8 cellular contexts compared by ENCODE assay signal in the genomic region with DNA sequence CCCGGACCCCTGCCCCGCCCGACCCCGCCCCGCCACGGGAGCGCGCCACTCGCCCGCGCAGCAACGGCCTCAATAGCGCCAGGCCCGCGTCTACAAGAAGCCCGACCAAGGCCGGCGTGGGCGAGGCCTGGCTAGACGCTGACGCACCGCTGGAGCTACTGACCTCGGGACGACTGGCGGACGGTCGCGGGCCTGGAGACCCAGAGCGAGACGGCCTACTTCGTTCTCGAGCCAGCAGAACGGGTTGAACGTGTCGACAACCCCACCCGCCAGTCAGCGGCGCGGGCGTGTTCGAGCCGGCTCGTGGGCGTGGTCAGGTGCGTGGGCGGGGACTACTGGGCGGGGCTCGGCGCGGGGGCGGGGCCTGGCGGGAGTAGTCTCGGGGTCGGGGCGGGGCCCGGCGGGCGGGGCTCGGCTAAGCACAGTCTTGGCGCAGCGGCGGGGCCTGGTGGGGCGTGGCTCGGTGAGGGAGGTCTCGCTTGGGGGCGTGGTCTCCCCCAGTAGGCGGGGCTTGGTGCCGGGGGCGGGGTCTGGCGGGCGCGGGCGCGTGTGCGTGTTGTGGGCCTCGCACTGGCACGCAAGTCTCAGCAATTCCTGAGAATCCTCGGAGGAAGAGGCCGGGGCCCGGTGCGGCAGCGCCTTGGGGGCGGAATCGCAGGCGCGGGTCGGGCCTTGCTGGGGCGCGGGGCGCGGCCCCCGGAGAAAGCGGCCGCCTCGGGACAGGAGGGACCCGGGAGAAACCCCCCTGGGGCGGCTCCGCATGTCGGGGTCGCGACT. TPM values are rescaled to one million over a fixed set of nuclear protein-coding genes. Genes with fewer than 3 reads are reported as not detected.
DNase-seq lines count a peak whose midpoint lies in the region; ATAC-seq and TF ChIP-seq lines count a peak whose summit lies in the region.

A gene (minus strand): TSS at position 293 of the 777 bp plus-strand sequence. CDS start 5,080 bp downstream, outside the sequence.

- H3K9ac ChIP-seq in PC-3 (ENCODE audit: low read length) (peak within 1 kb of the TSS; percentile 100), muscle layer of colon (ENCODE audit: low read length) (peak within 1 kb of the TSS; percentile 84)

- H3K4me3 ChIP-seq in Jurkat, Clone E6-1 (ENCODE audit: low read length), result peak within 1 kb of the TSS; percentile 93
- H3K4me3 ChIP-seq in PC-3 (ENCODE audit: low read length) (peak within 1 kb of the TSS; percentile 88), muscle layer of colon (ENCODE audit: low read depth in 1 of 2, low read length in 2 of 2) (peak within 1 kb of the TSS; percentile 86 to 96)

- peaks cover 43% of the 10 kb centered on the region for H3K79me2 ChIP-seq in PC-3 (ENCODE audit: low read length)

- DNase-seq in DMS 273 treated with DMSO at 0.1 percent for 48 hours (lab: John Stamatoyannopoulos, UW) (peak; percentile 59), PC-3 (peak; percentile 90), erythroblast (lab: John Stamatoyannopoulos, UW) (peak; percentile 97 to 99)
- DNase-seq in Jurkat, Clone E6-1 (ENCODE audit: low read depth, low spot score), result peak; percentile 75
- peak; percentile 100 for DNase-seq in activated T-cell treated with anti-CD3 and anti-CD28 coated beads, Interleukin-2, amount 50 U/mL, for 24 hours
- peak; percentile 98 to 99 for DNase-seq in stimulated activated CD8-positive, alpha-beta memory T cell treated with anti-CD3 and anti-CD28 coated beads, Interleukin-7, amount 100 ng/mL, for 1 hour (ENCODE audit: low read depth in 2 of 2)

- H3K4me1 ChIP-seq in PC-3 (ENCODE audit: insufficient read depth, low read length) (peaks cover 12% of the 10 kb centered on the region), muscle layer of colon (ENCODE audit: insufficient read depth, low read length) (peaks cover 26% of the 10 kb centered on the region)

- CTCF ChIA-PET in PC-3 (lab: Charles Lee), result interaction anchor here (1.0 kb wide), 1 partner anchor 12 kb away, joined by 3 read pairs; no protein-coding TSS in a partner anchor

- POLR2A ChIA-PET in PC-3 (lab: Charles Lee; ENCODE audit: unreplicated experiment), result interaction anchor here (0.6 to 0.9 kb wide), 4 partner anchors 14 to 300 kb away, joined by 3 to 8 read pairs (median 3); a partner anchor contains a TSS

- no peak for TF ChIP-seq CTCF in PC-3 (conservative IDR thresholded peaks at IDR 0.05; ENCODE audit: low read depth, low read length)

- H3K9me3 ChIP-seq in PC-3 (ENCODE audit: low read length), result no peaks in the 10 kb centered on the region
- H3K9me3 ChIP-seq in muscle layer of colon (ENCODE audit: low read length), result no peaks in the 10 kb centered on the region

- H3K4me3 Mint-ChIP-seq in activated T-cell treated with anti-CD3 and anti-CD28 coated beads, Interleukin-2, amount 50 U/mL, for 24 hours, result peak within 1 kb of the TSS; percentile 98

- H3K27me3 Mint-ChIP-seq in activated T-cell treated with anti-CD3 and anti-CD28 coated beads, Interleukin-2, amount 50 U/mL, for 24 hours, result no peaks in the 10 kb centered on the region

- H3K9me3 Mint-ChIP-seq in activated T-cell treated with anti-CD3 and anti-CD28 coated beads, Interleukin-2, amount 50 U/mL, for 24 hours, result no peaks in the 10 kb centered on the region

- H4K20me1 ChIP-seq in PC-3 (ENCODE audit: low read length), result no peaks in the 10 kb centered on the region

- H3K36me3 ChIP-seq in PC-3 (ENCODE audit: low read depth, low read length) (peaks cover 3% of the 10 kb centered on the region; the same call in 1 of the 2 replicates), muscle layer of colon (ENCODE audit: insufficient read depth, low read length) (no peaks in the 10 kb centered on the region)

- ATAC-seq in GM21619 (IDR thresholded peaks at IDR 0.05; ENCODE audit: unreplicated experiment) (peak; percentile 36), PC-3 (peak; percentile 70)

- peak within 1 kb of the TSS; percentile 82 for H2AFZ ChIP-seq in PC-3 (ENCODE audit: low read length)

- peak within 1 kb of the TSS; percentile 100 for H3K4me2 ChIP-seq in PC-3 (ENCODE audit: low read length)

- TF ChIP-seq POLR2A in erythroblast (IDR thresholded peaks at IDR 0.05; ENCODE audit: low read length), result no peak

- intact Hi-C loops in PC-3 (cut with micrococcal nuclease), result loop anchor here (1.0 to 5.0 kb wide), 4 partner anchors 11 to 56 kb away; a partner anchor contains a TSS

- no TSS peak for BruUV-seq in PC-3 (replicated peaks; lab: Mats Ljungman, UMichigan)

- H3K27ac ChIP-seq in PC-3 (ENCODE audit: low read length) (peak within 1 kb of the TSS; percentile 100), muscle layer of colon (ENCODE audit: low read depth, low read length) (peak within 1 kb of the TSS; percentile 100)

- no peaks in the 10 kb centered on the region for H3F3A ChIP-seq in PC-3 (ENCODE audit: low read length, unreplicated experiment)

- H3K27ac Mint-ChIP-seq in activated T-cell treated with anti-CD3 and anti-CD28 coated beads, Interleukin-2, amount 50 U/mL, for 24 hours, result peak within 1 kb of the TSS; percentile 100

- H3K4me1 Mint-ChIP-seq in activated T-cell treated with anti-CD3 and anti-CD28 coated beads, Interleukin-2, amount 50 U/mL, for 24 hours (ENCODE audit: low read depth), result peaks cover 33% of the 10 kb centered on the region

- H3K36me3 Mint-ChIP-seq in activated T-cell treated with anti-CD3 and anti-CD28 coated beads, Interleukin-2, amount 50 U/mL, for 24 hours (ENCODE audit: low read depth), result peaks cover 60% of the 10 kb centered on the region

- H3K27me3 ChIP-seq in PC-3 (ENCODE audit: low read length), result no peaks in the 10 kb centered on the region
- H3K27me3 ChIP-seq in muscle layer of colon (ENCODE audit: control insufficient read depth in 1 of 2, insufficient read depth in 2 of 2, low read length in 2 of 2), result no peaks in the 10 kb centered on the region

- H3K9me2 ChIP-seq in PC-3 (replicated peaks; ENCODE audit: low read length), result no peaks in the 10 kb centered on the region

RNA-seq across cellular contexts. Expression of the gene that starts here (rescaled TPM):
- 123 TPM for polyA plus RNA-seq in Jurkat, Clone E6-1 (2012; ENCODE audit: insufficient read depth, insufficient read length)
- total RNA-seq in PC-3 (2014; rRNA removed), result 258 and 300 TPM in 2 replicates

Comparison
In these comparisons a context has a peak if more than half of its experiments do, and no peak if none do; other contexts are left out.
1. Peak in every context shown above with its lines: DNase-seq, ATAC-seq, H3K4me3 ChIP-seq and H3K27ac ChIP-seq.